1 cellular context compared by ENCODE assay signal in the genomic region with DNA sequence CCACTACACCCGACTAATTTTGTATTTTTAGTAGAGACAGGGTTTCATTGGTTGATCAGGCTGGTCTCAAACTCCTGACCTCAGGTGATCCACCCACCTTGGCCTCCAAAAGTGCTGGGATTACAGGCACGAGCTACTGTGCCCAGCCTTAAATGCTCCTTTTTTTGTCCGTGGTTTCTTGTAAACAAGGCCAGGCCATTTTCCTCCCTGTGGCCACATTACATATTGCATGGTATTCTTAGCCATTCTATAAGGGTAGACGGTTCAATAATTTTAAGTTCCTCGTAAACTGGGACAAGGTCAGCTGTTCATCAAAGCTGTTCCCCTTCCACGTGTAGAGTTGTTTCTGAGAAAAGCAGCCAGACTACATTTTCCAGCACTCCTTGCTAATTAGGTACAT.
TF ChIP-seq lines count a peak whose summit lies in the region.

No MANE protein-coding gene starts in this region.

TF ChIP-seq in GM12878, 131 proteins besides CTCF, POLR2A, EP300 and RAD21:
- TF ChIP-seq MTA2 (IDR thresholded peaks at IDR 0.05; ENCODE audit: low read depth): no peak
- TF ChIP-seq RUNX3 (IDR thresholded peaks at IDR 0.05; ENCODE audit: low read length): peak; percentile 61
